11 cellular contexts compared by ENCODE assay signal in genomic region chr17:20583891-20584577, GRCh38. TPM values are rescaled to one million over a fixed set of nuclear protein-coding genes. Genes with fewer than 3 reads are reported as not detected.
DNase-seq lines count a peak whose midpoint lies in the region; ATAC-seq, FAIRE-seq and TF ChIP-seq lines count a peak whose summit lies in the region.
"Not testable (repeated sequence)": the region's sequence is repeated elsewhere in the genome, so short reads cannot be mapped to it uniquely, and the experiment has no call there.
"Had no signal": no experiment of that assay in that cellular context is flagged by ENCODE, and none has a peak within 500 bp of the region (broad histone marks: within the 10 kb centered on the region; RNA-seq: fewer than 3 reads in every experiment).

No MANE protein-coding gene starts in this region.

- H3K36me3 ChIP-seq in OCI-LY7 (ENCODE audit: insufficient read depth, low read length); GM12878 (ENCODE audit: control insufficient read depth in 2 of 2, insufficient read depth in 2 of 2, low read length in 1 of 2): not testable (repeated sequence)

- not testable (repeated sequence) for H3K9me3 ChIP-seq in OCI-LY7 (ENCODE audit: low read length); GM12878 (replicated peaks; ENCODE audit: control insufficient read depth, insufficient read depth, low read length)

- not testable (repeated sequence) for H3K4me3 Mint-ChIP-seq in stimulated activated memory B cell treated with anti-CD40 and anti-IgM and Interleukin-4, amounts not matched to agents 10 μg/mL and 1 μg/mL and 100 μg/mL, for 72 hours

- not testable (repeated sequence) for H3K4me1 ChIP-seq in OCI-LY7 (ENCODE audit: insufficient read depth, low read length, poor library complexity, severe bottlenecking); GM12878 (ENCODE audit: control insufficient read depth, insufficient read depth, low read length)

- in situ Hi-C loops in GM12878 (cut with MboI), result not testable (repeated sequence)

- RAD21 ChIA-PET in GM12878 (lab: Charles Lee; ENCODE audit: unreplicated experiment), result not testable (repeated sequence)

- peak; percentile 97 for FAIRE-seq in HTR-8/SVneo (lab: Jason Lieb, UNC)
- not testable (repeated sequence) for FAIRE-seq in GM12878 (lab: Jason Lieb, UNC)

- not testable (repeated sequence) for H3K27ac Mint-ChIP-seq in stimulated activated memory B cell treated with anti-CD40 and anti-IgM and Interleukin-4, amounts not matched to agents 10 μg/mL and 1 μg/mL and 100 μg/mL, for 72 hours

- not testable (repeated sequence) for H3K9me2 ChIP-seq in OCI-LY7 (ENCODE audit: insufficient read depth, low read length)

- not testable (repeated sequence) for H3K9me3 Mint-ChIP-seq in stimulated activated memory B cell treated with anti-CD40 and anti-IgM and Interleukin-4, amounts not matched to agents 10 μg/mL and 1 μg/mL and 100 μg/mL, for 72 hours

- TF ChIP-seq POLR2A in GM12878 (IDR thresholded peaks at IDR 0.05; ENCODE audit: low read depth, low read length), result not testable (repeated sequence)

- WGBS in GM12878 (ENCODE audit: insufficient coverage, insufficient replicate concordance, low lambda C conversion rate, missing lambda C conversion rate), result 68% methylated on average over 9 of the region's 14 CpGs

- H2AFZ ChIP-seq in OCI-LY7 (ENCODE audit: low read length); GM12878 (ENCODE audit: control insufficient read depth, low read depth, low read length): not testable (repeated sequence)

- H3K27me3 Mint-ChIP-seq in stimulated activated memory B cell treated with anti-CD40 and anti-IgM and Interleukin-4, amounts not matched to agents 10 μg/mL and 1 μg/mL and 100 μg/mL, for 72 hours, result not testable (repeated sequence)

- DNase-seq in COR-L47 (lab: John Stamatoyannopoulos, UW) (peak; percentile 45), NCI-H2171 treated with DMSO at 0.1 percent for 48 hours (lab: John Stamatoyannopoulos, UW) (peak; percentile 68)
- not testable (repeated sequence) for DNase-seq in HTR-8/SVneo (ENCODE audit: insufficient read length, low spot score); OCI-LY7 (ENCODE audit: low spot score); GM12878 (ENCODE audit: low read depth, low spot score); left ventricle myocardium superior

- H4K20me1 ChIP-seq in OCI-LY7 (ENCODE audit: insufficient read depth, low read length); GM12878 (ENCODE audit: control insufficient read depth, insufficient read depth): not testable (repeated sequence)

- not testable (repeated sequence) for H3K27me3 ChIP-seq in GM12878 (replicated peaks in 1 of 2; ENCODE audit: control insufficient read depth in 2 of 2, insufficient read depth in 2 of 2, low read length in 1 of 2)

- not testable (repeated sequence) for H3K4me3 ChIP-seq in OCI-LY7 (ENCODE audit: low read depth, low read length, poor library complexity, severe bottlenecking); GM12878

- not testable (repeated sequence) for H3K4me2 ChIP-seq in OCI-LY7 (ENCODE audit: low read length); GM12878 (ENCODE audit: control insufficient read depth, insufficient read depth)

- H3K36me3 Mint-ChIP-seq in stimulated activated memory B cell treated with anti-CD40 and anti-IgM and Interleukin-4, amounts not matched to agents 10 μg/mL and 1 μg/mL and 100 μg/mL, for 72 hours, result not testable (repeated sequence)

- CTCF ChIA-PET in OCI-LY7 (lab: Charles Lee; ENCODE audit: unreplicated experiment); GM12878 (lab: Yijun Ruan, JAX): not testable (repeated sequence)

- POLR2A ChIA-PET in OCI-LY7 (lab: Charles Lee); GM12878 (lab: Charles Lee): not testable (repeated sequence)

- not testable (repeated sequence) for BruUV-seq in OCI-LY7 (replicated peaks; lab: Mats Ljungman, UMichigan); GM12878 (replicated peaks; lab: Mats Ljungman, UMichigan)

- TF ChIP-seq EP300 in GM12878 (IDR thresholded peaks at IDR 0.05; ENCODE audit: borderline replicate concordance in 1 of 2, control insufficient read depth in 1 of 2, low read depth in 2 of 2, low read length in 2 of 2), result not testable (repeated sequence)

- not testable (repeated sequence) for H3K27ac ChIP-seq in OCI-LY7 (ENCODE audit: low read depth, low read length, poor library complexity, severe bottlenecking); GM12878 (ENCODE audit: control insufficient read depth, insufficient read depth)

- SMC1A ChIA-PET in GM12878 (lab: Charles Lee; ENCODE audit: uncharacterized antibody, unreplicated experiment), result not testable (repeated sequence)

- not testable (repeated sequence) for TF ChIP-seq RAD21 in GM12878 (IDR thresholded peaks at IDR 0.05; ENCODE audit: insufficient read depth, low read depth, low read length)

- ATAC-seq in GM12878 (peak; percentile 52; the same call in 2 of the 3 replicates), left ventricle myocardium superior (peak; percentile 92)
- peak; percentile 67 for ATAC-seq in stimulated activated memory B cell treated with anti-CD40 and anti-IgM and Interleukin-4, amounts not matched to agents 10 μg/mL and 1 μg/mL and 100 μg/mL, for 72 hours

- H3K79me2 ChIP-seq in OCI-LY7 (ENCODE audit: insufficient read depth, low read depth, low read length); GM12878 (ENCODE audit: control insufficient read depth, insufficient read depth, low read length): not testable (repeated sequence)

- H3K4me1 Mint-ChIP-seq in stimulated activated memory B cell treated with anti-CD40 and anti-IgM and Interleukin-4, amounts not matched to agents 10 μg/mL and 1 μg/mL and 100 μg/mL, for 72 hours, result not testable (repeated sequence)

- TF ChIP-seq CTCF in OCI-LY7 (conservative IDR thresholded peaks at IDR 0.05; ENCODE audit: low read length), result 0 out of 2 replicates have a peak, but pooled peaks have one; percentile 20
- not testable (repeated sequence) for TF ChIP-seq CTCF in GM12878 (IDR thresholded peaks at IDR 0.05 in 2 of 3, conservative IDR thresholded peaks at IDR 0.05 in 1 of 3; ENCODE audit: control insufficient read depth in 2 of 3, extremely low read depth in 1 of 3, insufficient read depth in 1 of 3, low read depth in 3 of 3, low read length in 3 of 3)

- intact Hi-C loops in OCI-LY7 (cut with micrococcal nuclease; ENCODE audit: unreplicated experiment); GM12878 (cut with micrococcal nuclease; ENCODE audit: unreplicated experiment); left ventricle myocardium superior (cut with micrococcal nuclease): not testable (repeated sequence)

- not testable (repeated sequence) for H3K9ac ChIP-seq in GM12878 (ENCODE audit: control insufficient read depth, insufficient read depth, low read length)

RNA-seq across cellular contexts. Expression of gene CDRT15L2, which starts 4.5 kb away (rescaled TPM):
- not detected in 2 replicates for total RNA-seq in OCI-LY7 (2014; rRNA removed; shearing (Covaris generic))
- total RNA-seq in OCI-LY7 (2022), result not detected in 2 replicates
- total RNA-seq in GM12878 (2013; cell fraction: nucleolus; rRNA removed), result not detected in 2 replicates
- total RNA-seq in GM12878 (2014; rRNA removed), result not detected in 2 replicates
- not detected in 2 replicates for total RNA-seq in GM12878 (2014; rRNA removed; fragmentation: Illumina TruSeq; extraction: Trizol)
- total RNA-seq in GM12878 (2021), result not detected in 2 replicates
- not detected for polyA plus RNA-seq in GM12878 (2011; ENCODE audit: low read depth)
- not detected in 2 replicates for polyA plus RNA-seq in GM12878 (2011; rRNA removed)
- polyA plus RNA-seq in GM12878 (2011; cell fraction: cytosol; rRNA removed), result not detected in 2 replicates
- polyA plus RNA-seq in GM12878 (2011; cell fraction: nucleus; rRNA removed), result not detected in 2 replicates
- not detected in 2 replicates for polyA plus RNA-seq in GM12878 (2012)
- polyA plus RNA-seq in GM12878 (2014; fragmentation: Illumina TruSeq; extraction: Trizol), result not detected in 2 replicates
- polyA plus RNA-seq in GM12878 (2014; fragmentation: Nextera tagmentation; extraction: Ambion mirVana), result not detected
- not detected in 2 replicates for polyA plus RNA-seq in GM12878 (2014; rRNA removed)
- polyA plus RNA-seq in GM12878 (2016; fragmentation: Nextera tagmentation; extraction: Ambion mirVana), result not detected
- not detected in 2 replicates for polyA minus RNA-seq in GM12878 (2011; rRNA and poly(A)+ RNA removed)
- not detected in 2 replicates for polyA minus RNA-seq in GM12878 (2011; cell fraction: cytosol; rRNA and poly(A)+ RNA removed)
- polyA minus RNA-seq in GM12878 (2011; cell fraction: nucleus; rRNA and poly(A)+ RNA removed), result not detected in 2 replicates
- not detected for total RNA-seq in left ventricle myocardium superior
- total RNA-seq: A172, MCF 10A, SJSA1 had no signal
- polyA plus RNA-seq: CD14-positive monocyte had no signal
